Comparison of ENCODE assay signal across 1 cellular context in genomic region chr17:16275024-16275423, GRCh38.
TF ChIP-seq lines count a peak whose summit lies in the region.

No MANE protein-coding gene starts in this region.

TF ChIP-seq in K562, 482 proteins besides CTCF, POLR2A, EP300 and RAD21 (continued from another document):
- TF ChIP-seq GABPA (tag; conservative IDR thresholded peaks at IDR 0.05; ENCODE audit: low read depth): peak; percentile 51
- TF ChIP-seq RFX1 (IDR thresholded peaks at IDR 0.05): peak; percentile 87
- peak; percentile 55 for TF ChIP-seq EGR1 (conservative IDR thresholded peaks at IDR 0.05)
- TF ChIP-seq PKNOX1 (IDR thresholded peaks at IDR 0.05): peak; percentile 86
- peak; percentile 82 for TF ChIP-seq STAT5A (IDR thresholded peaks at IDR 0.05; ENCODE audit: borderline replicate concordance, low read length)
- no peak for TF ChIP-seq ATF1 (CRISPR knock-in tag; IDR thresholded peaks at IDR 0.05)
- TF ChIP-seq ATF1 (tag; IDR thresholded peaks at IDR 0.05): peak; percentile 34; the same call in 1 of the 2 replicates
- TF ChIP-seq MNT (conservative IDR thresholded peaks at IDR 0.05): 0 out of 4 replicates have a peak, but pooled peaks of 1 of the 2 experiments have one; percentile 20
- peak; percentile 23 for TF ChIP-seq PRDM10 (IDR thresholded peaks at IDR 0.05; ENCODE audit: partially characterized antibody)
- TF ChIP-seq CREB3 (tag; conservative IDR thresholded peaks at IDR 0.05; ENCODE audit: low read depth): no peak
- TF ChIP-seq MEIS2 (IDR thresholded peaks at IDR 0.05; ENCODE audit: partially characterized antibody): peak; percentile 49
